ENCODE assay signal across 12 cellular contexts in the genomic region with DNA sequence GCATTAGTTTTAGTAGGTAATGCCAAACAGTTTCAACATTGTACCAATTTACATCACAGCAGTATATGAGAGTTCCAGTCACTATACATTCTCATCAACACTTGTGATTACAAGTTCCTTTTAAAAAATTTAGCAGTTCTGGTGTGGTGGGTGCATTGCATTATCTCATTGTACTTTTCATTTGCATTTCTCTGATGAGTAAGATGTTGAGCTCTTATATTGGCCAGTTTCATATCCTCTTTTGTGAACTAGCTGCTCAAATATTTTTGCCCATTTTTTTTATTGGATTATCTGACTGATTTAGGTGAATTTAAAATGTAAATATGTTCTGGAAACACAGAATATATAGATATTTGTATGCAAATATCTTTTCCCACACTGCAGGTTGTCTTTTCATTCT.
A peak's percentile ranks its signal among the peaks of the same experiment; 100 is the strongest.
DNase-seq lines count a peak whose midpoint lies in the region; ATAC-seq and TF ChIP-seq lines count a peak whose summit lies in the region.
"Had no signal": no experiment of that assay in that cellular context is flagged by ENCODE, and none has a peak within 500 bp of the region (broad histone marks: within the 10 kb centered on the region; RNA-seq: fewer than 3 reads in every experiment).

No MANE protein-coding gene starts in this region.

- DNase-seq in GM20000 (ENCODE audit: low spot score) (peak; percentile 49), NOMO-1 treated with DMSO at 0.1 percent for 48 hours (lab: John Stamatoyannopoulos, UW; ENCODE audit: unreplicated experiment) (peak; percentile 92), DMS53 (lab: John Stamatoyannopoulos, UW) (no peak), tibial artery (no peak), glomerular visceral epithelial cell (ENCODE audit: extremely low spot score) (no peak)
- no peak for DNase-seq in activated CD4-positive, CD25-positive, alpha-beta regulatory T cell treated with anti-CD3 and anti-CD28 coated beads, Interleukin-2, amount 50 U/mL, for 72 hours
- DNase-seq: activated CD4-positive, alpha-beta memory T cell treated with anti-CD3 and anti-CD28 coated beads, Interleukin-2, amount 10 ng/mL, durations not matched to agents 7 days and 5 days; H7; NCI-H1048; sigmoid colon had no signal

- no peaks in the 10 kb centered on the region for H3K36me3 ChIP-seq in tibial artery
- H3K36me3 ChIP-seq: sigmoid colon had no signal

- no peak for TF ChIP-seq POLR2A in GM18505 (IDR thresholded peaks at IDR 0.05; ENCODE audit: borderline replicate concordance, extremely low read depth, insufficient read depth, insufficient read length)

- H3K4me1 ChIP-seq in tibial artery = peaks cover 0 to 17% (median 6%) of the 10 kb centered on the region in 4 donors
- H3K4me1 ChIP-seq: sigmoid colon had no signal

- H3K4me3 ChIP-seq in tibial artery = no peak overlapping the region
- H3K4me3 ChIP-seq: sigmoid colon had no signal

- no peak for TF ChIP-seq CTCF in GM20000 (IDR thresholded peaks at IDR 0.05; ENCODE audit: extremely low read depth, missing control alignments)
- no peak for TF ChIP-seq CTCF in tibial artery (IDR thresholded peaks at IDR 0.05)

- no peaks in the 10 kb centered on the region for H3K9me3 ChIP-seq in tibial artery
- H3K9me3 ChIP-seq: sigmoid colon had no signal

- no peaks in the 10 kb centered on the region for H3K27me3 ChIP-seq in tibial artery
- H3K27me3 ChIP-seq: sigmoid colon had no signal

- ATAC-seq in GM18505 (IDR thresholded peaks at IDR 0.05; ENCODE audit: unreplicated experiment) (peak; percentile 99), HG03045 (IDR thresholded peaks at IDR 0.05; ENCODE audit: unreplicated experiment) (peak; percentile 98)

- intact Hi-C loops in tibial artery (cut with DNase I; ENCODE audit: low total_unique reads) = no loop called here

- H3K27ac ChIP-seq in tibial artery = no peak overlapping the region
- H3K27ac ChIP-seq: sigmoid colon had no signal

Comparison
In these comparisons a context has a peak if more than half of its experiments do, and no peak if none do; other contexts are left out.
1. DNase-seq: peak in GM20000 (single experiment) and NOMO-1 treated with DMSO at 0.1 percent for 48 hours (single experiment); none in DMS53 (single experiment), tibial artery (0 of 2), glomerular visceral epithelial cell (single experiment) and activated CD4-positive, CD25-positive, alpha-beta regulatory T cell treated with anti-CD3 and anti-CD28 coated beads, Interleukin-2, amount 50 U/mL, for 72 hours (single experiment).